19 cellular contexts compared by ENCODE assay signal in the genomic region with DNA sequence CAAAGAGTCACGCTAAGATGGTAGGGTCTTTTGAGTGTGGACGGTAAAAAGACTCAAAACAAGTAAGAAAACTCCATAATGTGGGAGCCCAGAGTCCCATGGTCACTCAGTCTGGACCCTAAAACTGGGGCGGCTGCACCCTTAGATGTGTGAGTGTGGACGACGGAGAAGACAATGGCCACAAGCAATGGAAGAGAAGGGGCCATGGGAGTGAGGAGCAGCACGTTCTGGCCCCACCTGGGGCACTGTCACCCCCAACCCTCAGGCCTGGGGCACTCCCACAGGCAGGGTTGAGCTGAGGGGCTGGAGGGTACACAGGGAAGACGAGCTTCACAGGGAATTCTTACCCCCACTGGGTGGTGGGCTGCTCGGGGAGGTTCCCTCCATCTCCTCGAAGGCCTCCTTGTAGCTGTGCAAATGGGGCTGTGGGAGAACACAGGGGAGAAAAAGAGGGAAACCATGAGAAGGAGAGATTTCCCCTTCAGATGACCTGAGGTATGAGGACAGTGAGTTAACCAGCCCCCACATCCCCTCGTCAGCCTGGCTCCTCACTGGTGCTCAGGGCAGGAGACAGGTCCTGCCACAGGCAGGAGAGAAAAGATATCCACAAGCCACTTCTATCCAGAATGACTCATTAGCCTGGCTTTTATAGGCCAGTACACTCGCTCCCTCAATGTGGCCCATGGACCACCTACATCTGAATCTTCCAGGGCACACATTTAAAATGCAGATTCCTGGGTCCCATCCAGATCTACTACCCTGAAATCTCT.
DNase-seq lines count a peak whose midpoint lies in the region; ATAC-seq and TF ChIP-seq lines count a peak whose summit lies in the region.
"Had no signal": no experiment of that assay in that cellular context is flagged by ENCODE, and none has a peak within 500 bp of the region (broad histone marks: within the 10 kb centered on the region; RNA-seq: fewer than 3 reads in every experiment).

No MANE protein-coding gene starts in this region.

- intact Hi-C loops in dendritic cell treated with granulocyte-macrophage colony-stimulating factor and Interleukin-4, amounts not matched to agents 40 ng/mL and 50 ng/mL, for 4 days (cut with micrococcal nuclease): no loop called here
- intact Hi-C loops in lower lobe of right lung (cut with DNase I): no loop called here

- peaks cover 99% of the 10 kb centered on the region for H4K20me1 ChIP-seq in smooth muscle cell (ENCODE audit: low read depth)

- 88% methylated on average over 11 of the region's 11 CpGs for WGBS in smooth muscle cell (ENCODE audit: low lambda C conversion rate)

- peaks cover 64% of the 10 kb centered on the region for H3K4me1 ChIP-seq in lower lobe of right lung
- peaks cover 19% of the 10 kb centered on the region for H3K4me1 ChIP-seq in smooth muscle cell (ENCODE audit: low read depth)
- H3K4me1 ChIP-seq: pancreas had no signal

- TF ChIP-seq CTCF in lower lobe of right lung (IDR thresholded peaks at IDR 0.05) (no peak), smooth muscle cell (IDR thresholded peaks at IDR 0.05; ENCODE audit: borderline replicate concordance, insufficient read depth, poor library complexity, severe bottlenecking) (no peak), mesothelial cell of epicardium (IDR thresholded peaks at IDR 0.05; ENCODE audit: unreplicated experiment) (no peak)

- H3K4me1 Mint-ChIP-seq in dendritic cell treated with granulocyte-macrophage colony-stimulating factor and Interleukin-4, amounts not matched to agents 40 ng/mL and 50 ng/mL, for 4 days (ENCODE audit: low read depth): peaks cover 41% of the 10 kb centered on the region
- peaks cover 6% of the 10 kb centered on the region for H3K4me1 Mint-ChIP-seq in mesothelial cell of epicardium
- no peaks in the 10 kb centered on the region for H3K4me1 Mint-ChIP-seq in activated T-cell treated with anti-CD3 and anti-CD28 coated beads, Interleukin-2, amount 50 U/mL, for 4 hours (ENCODE audit: low read depth)
- H3K4me1 Mint-ChIP-seq: CD4-positive, CD25-positive, alpha-beta regulatory T cell had no signal

- no peak overlapping the region for H3K4me3 Mint-ChIP-seq in dendritic cell treated with granulocyte-macrophage colony-stimulating factor and Interleukin-4, amounts not matched to agents 40 ng/mL and 50 ng/mL, for 4 days
- H3K4me3 Mint-ChIP-seq in mesothelial cell of epicardium: no peak overlapping the region
- H3K4me3 Mint-ChIP-seq in activated T-cell treated with anti-CD3 and anti-CD28 coated beads, Interleukin-2, amount 50 U/mL, for 4 hours: no peak overlapping the region
- H3K4me3 Mint-ChIP-seq: CD4-positive, CD25-positive, alpha-beta regulatory T cell had no signal

- no peak overlapping the region for H3K4me2 ChIP-seq in smooth muscle cell
- H3K4me2 ChIP-seq: PC-9 had no signal

- no peaks in the 10 kb centered on the region for H3K27me3 ChIP-seq in lower lobe of right lung (ENCODE audit: low read depth)
- no peaks in the 10 kb centered on the region for H3K27me3 ChIP-seq in smooth muscle cell (ENCODE audit: low read depth)
- H3K27me3 ChIP-seq: pancreas, spleen had no signal

- H3K9ac ChIP-seq in smooth muscle cell (ENCODE audit: low read depth): no peak overlapping the region

- H3K9me3 ChIP-seq in lower lobe of right lung (no peaks in the 10 kb centered on the region), smooth muscle cell (replicated peaks; ENCODE audit: low read depth) (no peaks in the 10 kb centered on the region)
- H3K9me3 ChIP-seq: pancreas, spleen had no signal

- peak overlapping the region; percentile 40 for H3K27ac ChIP-seq in lower lobe of right lung
- peak overlapping the region; percentile 88 for H3K27ac ChIP-seq in smooth muscle cell (ENCODE audit: low read depth)
- H3K27ac ChIP-seq: PC-9 had no signal

- peak overlapping the region; percentile 29 for H3K27ac Mint-ChIP-seq in dendritic cell treated with granulocyte-macrophage colony-stimulating factor and Interleukin-4, amounts not matched to agents 40 ng/mL and 50 ng/mL, for 4 days
- H3K27ac Mint-ChIP-seq in mesothelial cell of epicardium: no peak overlapping the region
- H3K27ac Mint-ChIP-seq: CD4-positive, CD25-positive, alpha-beta regulatory T cell had no signal

- H3K9me3 Mint-ChIP-seq in dendritic cell treated with granulocyte-macrophage colony-stimulating factor and Interleukin-4, amounts not matched to agents 40 ng/mL and 50 ng/mL, for 4 days: no peaks in the 10 kb centered on the region
- H3K9me3 Mint-ChIP-seq in mesothelial cell of epicardium: no peaks in the 10 kb centered on the region
- H3K9me3 Mint-ChIP-seq in activated T-cell treated with anti-CD3 and anti-CD28 coated beads, Interleukin-2, amount 50 U/mL, for 4 hours: no peaks in the 10 kb centered on the region

- DNase-seq in EL: peak; percentile 8
- DNase-seq in lower lobe of right lung: peak; percentile 34
- no peak for DNase-seq in smooth muscle cell (lab: John Stamatoyannopoulos, UW; ENCODE audit: unreplicated experiment)
- no peak for DNase-seq in mesothelial cell of epicardium (ENCODE audit: low spot score in 2 of 2, unreplicated experiment in 2 of 2)
- DNase-seq in activated T-cell treated with anti-CD3 and anti-CD28 coated beads, Interleukin-2, amount 50 U/mL, for 4 hours: no peak
- no peak for DNase-seq in globus pallidus (ENCODE audit: low spot score)
- DNase-seq: ACHN; activated CD4-positive, alpha-beta T cell treated with anti-CD3 and anti-CD28 coated beads for 1 hour; CD4-positive, CD25-positive, alpha-beta regulatory T cell; effector memory CD4-positive, alpha-beta T cell; GOT3; NCI-H1436 treated with DMSO at 0.1 percent for 48 hours; NCI-H2227 treated with DMSO at 0.1 percent for 48 hours; PC-9; spleen; trophoblast cell had no signal

- H2AFZ ChIP-seq in smooth muscle cell (ENCODE audit: low read depth): no peak overlapping the region
- H2AFZ ChIP-seq: PC-9 had no signal

- H3K36me3 Mint-ChIP-seq in dendritic cell treated with granulocyte-macrophage colony-stimulating factor and Interleukin-4, amounts not matched to agents 40 ng/mL and 50 ng/mL, for 4 days (ENCODE audit: low read depth): peaks cover 57% of the 10 kb centered on the region
- H3K36me3 Mint-ChIP-seq in mesothelial cell of epicardium: peaks cover 15% of the 10 kb centered on the region
- H3K36me3 Mint-ChIP-seq in activated T-cell treated with anti-CD3 and anti-CD28 coated beads, Interleukin-2, amount 50 U/mL, for 4 hours (ENCODE audit: insufficient read depth): no peaks in the 10 kb centered on the region
- H3K36me3 Mint-ChIP-seq: CD4-positive, CD25-positive, alpha-beta regulatory T cell had no signal

- H3K36me3 ChIP-seq in lower lobe of right lung: peaks cover 67% of the 10 kb centered on the region
- no peaks in the 10 kb centered on the region for H3K36me3 ChIP-seq in smooth muscle cell (ENCODE audit: low read depth)

- H3K27me3 Mint-ChIP-seq in dendritic cell treated with granulocyte-macrophage colony-stimulating factor and Interleukin-4, amounts not matched to agents 40 ng/mL and 50 ng/mL, for 4 days: peaks cover 6% of the 10 kb centered on the region
- no peaks in the 10 kb centered on the region for H3K27me3 Mint-ChIP-seq in mesothelial cell of epicardium (ENCODE audit: low read depth)
- no peaks in the 10 kb centered on the region for H3K27me3 Mint-ChIP-seq in activated T-cell treated with anti-CD3 and anti-CD28 coated beads, Interleukin-2, amount 50 U/mL, for 4 hours (ENCODE audit: low read depth)
- H3K27me3 Mint-ChIP-seq: CD4-positive, CD25-positive, alpha-beta regulatory T cell had no signal

- peaks cover 11% of the 10 kb centered on the region for H3K79me2 ChIP-seq in smooth muscle cell (ENCODE audit: low read depth)

- ATAC-seq in lower lobe of right lung (no peak), GM21423 (IDR thresholded peaks at IDR 0.05; ENCODE audit: unreplicated experiment) (no peak)
- no peak for ATAC-seq in activated T-cell treated with anti-CD3 and anti-CD28 coated beads, Interleukin-2, amount 50 U/mL, for 4 hours

- no peak overlapping the region for H3K4me3 ChIP-seq in lower lobe of right lung
- H3K4me3 ChIP-seq in smooth muscle cell: no peak overlapping the region
- H3K4me3 ChIP-seq: pancreas, PC-9, spleen had no signal

- no peaks in the 10 kb centered on the region for H3F3A ChIP-seq in smooth muscle cell (ENCODE audit: low read depth)

Comparison
In these comparisons a context has a peak if more than half of its experiments do, and no peak if none do; other contexts are left out.
1. DNase-seq: peak in EL (single experiment) and lower lobe of right lung (single experiment); none in smooth muscle cell (single experiment), mesothelial cell of epicardium (0 of 2), activated T-cell treated with anti-CD3 and anti-CD28 coated beads, Interleukin-2, amount 50 U/mL, for 4 hours (single experiment) and globus pallidus (single experiment).